Comparison of ENCODE assay signal across 8 cellular contexts in genomic region chr13:69857188-69857821, GRCh38.
DNase-seq lines count a peak whose midpoint lies in the region; ATAC-seq, FAIRE-seq and TF ChIP-seq lines count a peak whose summit lies in the region.

No MANE protein-coding gene starts in this region.

- no peak overlapping the region for H2AFZ ChIP-seq in GM12878 (ENCODE audit: control insufficient read depth, low read depth, low read length)

- H3K9me3 ChIP-seq in GM12878 (replicated peaks; ENCODE audit: control insufficient read depth, insufficient read depth, low read length) (no peaks in the 10 kb centered on the region), liver (ENCODE audit: control insufficient read depth in 4 of 4, low read length in 3 of 4) (no peaks in the 10 kb centered on the region)

- H3K36me3 Mint-ChIP-seq in activated CD4-positive, alpha-beta T cell treated with anti-CD3 and anti-CD28 coated beads for 36 hours (ENCODE audit: low read depth) = no peaks in the 10 kb centered on the region

- no peak for TF ChIP-seq POLR2A in GM12878 (IDR thresholded peaks at IDR 0.05; ENCODE audit: low read depth, low read length)

- no peaks in the 10 kb centered on the region for H3K4me1 Mint-ChIP-seq in activated CD4-positive, alpha-beta T cell treated with anti-CD3 and anti-CD28 coated beads for 36 hours

- peak; percentile 72 for ATAC-seq in GM19023 (IDR thresholded peaks at IDR 0.05; ENCODE audit: unreplicated experiment)
- peak; percentile 88 for ATAC-seq in HG03135 (IDR thresholded peaks at IDR 0.05; ENCODE audit: unreplicated experiment)
- peak; percentile 88 for ATAC-seq in GM12878
- no peak for ATAC-seq in activated CD4-positive, alpha-beta T cell treated with anti-CD3 and anti-CD28 coated beads for 36 hours

- H3K27ac Mint-ChIP-seq in activated CD4-positive, alpha-beta T cell treated with anti-CD3 and anti-CD28 coated beads for 36 hours = no peak overlapping the region

- FAIRE-seq in GM12878 (lab: Jason Lieb, UNC) = peak; percentile 80

- RAD21 ChIA-PET in GM12878 (lab: Charles Lee; ENCODE audit: unreplicated experiment) = no interaction called here

- H3K9me3 Mint-ChIP-seq in activated CD4-positive, alpha-beta T cell treated with anti-CD3 and anti-CD28 coated beads for 36 hours (ENCODE audit: low read depth) = no peaks in the 10 kb centered on the region

- no peaks in the 10 kb centered on the region for H3K79me2 ChIP-seq in GM12878 (ENCODE audit: control insufficient read depth, insufficient read depth, low read length)

- SMC1A ChIA-PET in GM12878 (lab: Charles Lee; ENCODE audit: uncharacterized antibody, unreplicated experiment) = no interaction called here

- TF ChIP-seq CTCF in GM12878 (IDR thresholded peaks at IDR 0.05 in 2 of 3, conservative IDR thresholded peaks at IDR 0.05 in 1 of 3; ENCODE audit: control insufficient read depth in 2 of 3, extremely low read depth in 1 of 3, insufficient read depth in 1 of 3, low read depth in 3 of 3, low read length in 3 of 3) = peak; percentile 50 to 65 (median 54); a peak in 5 of 6 replicates
- TF ChIP-seq CTCF in liver (IDR thresholded peaks at IDR 0.05; ENCODE audit: low read depth, low read length, missing input control) = peak; percentile 66

- H3K27ac ChIP-seq in GM12878 (ENCODE audit: control insufficient read depth, insufficient read depth) = no peak overlapping the region
- no peak overlapping the region for H3K27ac ChIP-seq in liver (ENCODE audit: low read depth in 1 of 2, low read length in 2 of 2)

- H3K9ac ChIP-seq in GM12878 (ENCODE audit: control insufficient read depth, insufficient read depth, low read length) (no peak overlapping the region), liver (ENCODE audit: low read depth in 1 of 2, low read length in 2 of 2) (no peak overlapping the region)

- POLR2A ChIA-PET in GM12878 (lab: Charles Lee) = no interaction called here
- POLR2A ChIA-PET in activated CD4-positive, alpha-beta T cell treated with anti-CD3 and anti-CD28 coated beads for 36 hours (lab: Charles Lee) = no interaction called here

- in situ Hi-C loops in GM12878 (cut with MboI) = loop anchor here (10.0 to 25.0 kb wide), 2 partner anchors 313 to 705 kb away; no protein-coding TSS in a partner anchor

- CTCF ChIA-PET in GM12878 (lab: Yijun Ruan, JAX) = no interaction called here
- CTCF ChIA-PET in activated CD4-positive, alpha-beta T cell treated with anti-CD3 and anti-CD28 coated beads for 36 hours (lab: Charles Lee) = no interaction called here

- no peaks in the 10 kb centered on the region for H3K36me3 ChIP-seq in GM12878 (ENCODE audit: control insufficient read depth in 2 of 2, insufficient read depth in 2 of 2, low read length in 1 of 2)
- no peaks in the 10 kb centered on the region for H3K36me3 ChIP-seq in liver (ENCODE audit: control insufficient read depth in 4 of 4, insufficient read depth in 3 of 4, low read depth in 1 of 4, low read length in 3 of 4)

- no peaks in the 10 kb centered on the region for H3K27me3 Mint-ChIP-seq in activated CD4-positive, alpha-beta T cell treated with anti-CD3 and anti-CD28 coated beads for 36 hours

- DNase-seq in CD1c-positive myeloid dendritic cell (ENCODE audit: extremely low spot score) = peak; percentile 35
- peak; percentile 46 for DNase-seq in NCI-H2171 (lab: John Stamatoyannopoulos, UW)
- DNase-seq in GM12878 (ENCODE audit: low read depth, low spot score) = peak; percentile 19
- no peak for DNase-seq in activated CD4-positive, alpha-beta T cell treated with anti-CD3 and anti-CD28 coated beads for 36 hours
- DNase-seq in occipital lobe (lab: John Stamatoyannopoulos, UW) = no peak

- BruUV-seq in GM12878 (replicated peaks; lab: Mats Ljungman, UMichigan) = no TSS peak

- WGBS in GM12878 (ENCODE audit: insufficient coverage, insufficient replicate concordance, low lambda C conversion rate, missing lambda C conversion rate) = 2% methylated on average over 4 of the region's 4 CpGs
- 1% methylated on average over 4 of the region's 4 CpGs for WGBS in liver

- intact Hi-C loops in GM12878 (cut with micrococcal nuclease; ENCODE audit: unreplicated experiment) = loop anchor here (1.0 to 5.0 kb wide), 4 partner anchors 279 to 1555 kb away; no protein-coding TSS in a partner anchor
- intact Hi-C loops in activated CD4-positive, alpha-beta T cell treated with anti-CD3 and anti-CD28 coated beads for 36 hours (cut with DNase I, micrococcal nuclease) = loop anchor here (1.0 to 10.0 kb wide), 4 partner anchors 293 to 710 kb away; no protein-coding TSS in a partner anchor

- H3K4me3 ChIP-seq in GM12878 (no peak overlapping the region), liver (ENCODE audit: low read depth in 1 of 3, low read length in 3 of 3) (no peak overlapping the region)

- H3K27me3 ChIP-seq in GM12878 (replicated peaks in 1 of 2; ENCODE audit: control insufficient read depth in 2 of 2, insufficient read depth in 2 of 2, low read length in 1 of 2) = no peaks in the 10 kb centered on the region
- no peaks in the 10 kb centered on the region for H3K27me3 ChIP-seq in liver (ENCODE audit: control insufficient read depth in 4 of 4, insufficient read depth in 4 of 4, low read length in 3 of 4)

- no peaks in the 10 kb centered on the region for H4K20me1 ChIP-seq in GM12878 (ENCODE audit: control insufficient read depth, insufficient read depth)

- no peak overlapping the region for H3K4me2 ChIP-seq in GM12878 (ENCODE audit: control insufficient read depth, insufficient read depth)

- no peaks in the 10 kb centered on the region for H3K4me1 ChIP-seq in GM12878 (ENCODE audit: control insufficient read depth, insufficient read depth, low read length)
- no peaks in the 10 kb centered on the region for H3K4me1 ChIP-seq in liver (ENCODE audit: control insufficient read depth in 4 of 4, insufficient read depth in 4 of 4, low read length in 3 of 4)

- peak; percentile 88 for TF ChIP-seq RAD21 in GM12878 (IDR thresholded peaks at IDR 0.05; ENCODE audit: insufficient read depth, low read depth, low read length)
- TF ChIP-seq RAD21 in liver (IDR thresholded peaks at IDR 0.05) = peak; percentile 91

- TF ChIP-seq EP300 in GM12878 (IDR thresholded peaks at IDR 0.05; ENCODE audit: borderline replicate concordance in 1 of 2, control insufficient read depth in 1 of 2, low read depth in 2 of 2, low read length in 2 of 2) = no peak

- H3K4me3 Mint-ChIP-seq in activated CD4-positive, alpha-beta T cell treated with anti-CD3 and anti-CD28 coated beads for 36 hours = no peak overlapping the region

TF ChIP-seq in GM12878, 131 proteins besides CTCF, POLR2A, EP300 and RAD21:
- TF ChIP-seq TAF1 (IDR thresholded peaks at IDR 0.05; ENCODE audit: borderline replicate concordance, low read depth, low read length) (no peak), SMC3 (IDR thresholded peaks at IDR 0.05; ENCODE audit: borderline replicate concordance, low read length) (peak; percentile 73; the same call in 1 of the 2 replicates)

TF ChIP-seq in liver, 16 proteins besides CTCF, POLR2A, EP300 and RAD21:
- TF ChIP-seq RXRA (IDR thresholded peaks at IDR 0.05) (no peak), YY1 (IDR thresholded peaks at IDR 0.05) (no peak), SP1 (IDR thresholded peaks at IDR 0.05) (no peak), GABPA (IDR thresholded peaks at IDR 0.05 in 1 of 2, conservative IDR thresholded peaks at IDR 0.05 in 1 of 2) (no peak), HNF4G (IDR thresholded peaks at IDR 0.05) (no peak)
- TF ChIP-seq, protein P1, sequence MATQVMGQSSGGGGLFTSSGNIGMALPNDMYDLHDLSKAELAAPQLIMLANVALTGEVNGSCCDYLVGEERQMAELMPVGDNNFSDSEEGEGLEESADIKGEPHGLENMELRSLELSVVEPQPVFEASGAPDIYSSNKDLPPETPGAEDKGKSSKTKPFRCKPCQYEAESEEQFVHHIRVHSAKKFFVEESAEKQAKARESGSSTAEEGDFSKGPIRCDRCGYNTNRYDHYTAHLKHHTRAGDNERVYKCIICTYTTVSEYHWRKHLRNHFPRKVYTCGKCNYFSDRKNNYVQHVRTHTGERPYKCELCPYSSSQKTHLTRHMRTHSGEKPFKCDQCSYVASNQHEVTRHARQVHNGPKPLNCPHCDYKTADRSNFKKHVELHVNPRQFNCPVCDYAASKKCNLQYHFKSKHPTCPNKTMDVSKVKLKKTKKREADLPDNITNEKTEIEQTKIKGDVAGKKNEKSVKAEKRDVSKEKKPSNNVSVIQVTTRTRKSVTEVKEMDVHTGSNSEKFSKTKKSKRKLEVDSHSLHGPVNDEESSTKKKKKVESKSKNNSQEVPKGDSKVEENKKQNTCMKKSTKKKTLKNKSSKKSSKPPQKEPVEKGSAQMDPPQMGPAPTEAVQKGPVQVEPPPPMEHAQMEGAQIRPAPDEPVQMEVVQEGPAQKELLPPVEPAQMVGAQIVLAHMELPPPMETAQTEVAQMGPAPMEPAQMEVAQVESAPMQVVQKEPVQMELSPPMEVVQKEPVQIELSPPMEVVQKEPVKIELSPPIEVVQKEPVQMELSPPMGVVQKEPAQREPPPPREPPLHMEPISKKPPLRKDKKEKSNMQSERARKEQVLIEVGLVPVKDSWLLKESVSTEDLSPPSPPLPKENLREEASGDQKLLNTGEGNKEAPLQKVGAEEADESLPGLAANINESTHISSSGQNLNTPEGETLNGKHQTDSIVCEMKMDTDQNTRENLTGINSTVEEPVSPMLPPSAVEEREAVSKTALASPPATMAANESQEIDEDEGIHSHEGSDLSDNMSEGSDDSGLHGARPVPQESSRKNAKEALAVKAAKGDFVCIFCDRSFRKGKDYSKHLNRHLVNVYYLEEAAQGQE (IDR thresholded peaks at IDR 0.05) = no peak
- TF ChIP-seq, protein P2, sequence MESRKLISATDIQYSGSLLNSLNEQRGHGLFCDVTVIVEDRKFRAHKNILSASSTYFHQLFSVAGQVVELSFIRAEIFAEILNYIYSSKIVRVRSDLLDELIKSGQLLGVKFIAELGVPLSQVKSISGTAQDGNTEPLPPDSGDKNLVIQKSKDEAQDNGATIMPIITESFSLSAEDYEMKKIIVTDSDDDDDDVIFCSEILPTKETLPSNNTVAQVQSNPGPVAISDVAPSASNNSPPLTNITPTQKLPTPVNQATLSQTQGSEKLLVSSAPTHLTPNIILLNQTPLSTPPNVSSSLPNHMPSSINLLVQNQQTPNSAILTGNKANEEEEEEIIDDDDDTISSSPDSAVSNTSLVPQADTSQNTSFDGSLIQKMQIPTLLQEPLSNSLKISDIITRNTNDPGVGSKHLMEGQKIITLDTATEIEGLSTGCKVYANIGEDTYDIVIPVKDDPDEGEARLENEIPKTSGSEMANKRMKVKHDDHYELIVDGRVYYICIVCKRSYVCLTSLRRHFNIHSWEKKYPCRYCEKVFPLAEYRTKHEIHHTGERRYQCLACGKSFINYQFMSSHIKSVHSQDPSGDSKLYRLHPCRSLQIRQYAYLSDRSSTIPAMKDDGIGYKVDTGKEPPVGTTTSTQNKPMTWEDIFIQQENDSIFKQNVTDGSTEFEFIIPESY (IDR thresholded peaks at IDR 0.05) = no peak
- TF ChIP-seq, protein P3, sequence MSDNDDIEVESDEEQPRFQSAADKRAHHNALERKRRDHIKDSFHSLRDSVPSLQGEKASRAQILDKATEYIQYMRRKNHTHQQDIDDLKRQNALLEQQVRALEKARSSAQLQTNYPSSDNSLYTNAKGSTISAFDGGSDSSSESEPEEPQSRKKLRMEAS (IDR thresholded peaks at IDR 0.05) = no peak

Comparison
In these comparisons a context has a peak if more than half of its experiments do, and no peak if none do; other contexts are left out.
1. DNase-seq: peak in CD1c-positive myeloid dendritic cell (single experiment), NCI-H2171 (single experiment) and GM12878 (single experiment); none in activated CD4-positive, alpha-beta T cell treated with anti-CD3 and anti-CD28 coated beads for 36 hours (single experiment) and occipital lobe (single experiment).